ENCODE assay signal across 12 cellular contexts in the genomic region with DNA sequence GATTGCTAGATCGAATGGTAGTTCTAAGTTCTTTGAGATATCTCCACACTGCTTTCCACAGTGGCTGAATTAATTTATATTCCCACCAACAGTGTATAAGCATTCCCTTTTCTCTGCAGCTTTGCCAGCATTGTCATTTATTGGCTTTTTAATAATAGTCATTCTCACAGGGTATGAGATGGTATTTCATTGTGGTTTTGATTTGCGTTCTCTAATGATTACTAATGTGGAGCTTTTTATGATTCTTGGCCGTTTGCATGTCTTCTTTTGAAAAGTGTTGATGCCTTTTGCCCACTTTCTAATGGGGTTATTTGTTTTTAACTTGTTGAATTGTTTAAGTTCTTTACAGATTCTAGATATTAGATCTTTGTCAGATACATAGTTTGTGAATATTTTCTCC. TPM values are rescaled to one million over a fixed set of nuclear protein-coding genes. Genes with fewer than 3 reads are reported as not detected.
DNase-seq lines count a peak whose midpoint lies in the region; ATAC-seq and TF ChIP-seq lines count a peak whose summit lies in the region.
"Had no signal": no experiment of that assay in that cellular context is flagged by ENCODE, and none has a peak within 500 bp of the region (broad histone marks: within the 10 kb centered on the region; RNA-seq: fewer than 3 reads in every experiment).

No MANE protein-coding gene starts in this region.

- no peaks in the 10 kb centered on the region for H3K27me3 Mint-ChIP-seq in effector memory CD8-positive, alpha-beta T cell
- no peaks in the 10 kb centered on the region for H3K27me3 Mint-ChIP-seq in activated CD8-positive, alpha-beta T cell treated with anti-CD3 and anti-CD28 coated beads, Interleukin-2, amount 10 ng/mL, durations not matched to agents 7 days and 5 days (ENCODE audit: low read depth)

- H3K4me1 Mint-ChIP-seq in effector memory CD8-positive, alpha-beta T cell (ENCODE audit: low read depth in 2 of 2), result peaks cover 5 to 13% of the 10 kb centered on the region in 2 donors
- no peaks in the 10 kb centered on the region for H3K4me1 Mint-ChIP-seq in activated CD8-positive, alpha-beta T cell treated with anti-CD3 and anti-CD28 coated beads, Interleukin-2, amount 10 ng/mL, durations not matched to agents 7 days and 5 days (ENCODE audit: low read depth)

- POLR2A ChIA-PET in activated CD8-positive, alpha-beta T cell treated with anti-CD3 and anti-CD28 coated beads, Interleukin-2, amount 10 ng/mL, durations not matched to agents 7 days and 5 days (lab: Charles Lee), result no interaction called here

- TF ChIP-seq POLR2A in right lobe of liver (IDR thresholded peaks at IDR 0.05), result no peak

- peaks cover 26% of the 10 kb centered on the region for H3K36me3 Mint-ChIP-seq in effector memory CD8-positive, alpha-beta T cell (ENCODE audit: insufficient read depth)
- peaks cover 24% of the 10 kb centered on the region for H3K36me3 Mint-ChIP-seq in activated CD8-positive, alpha-beta T cell treated with anti-CD3 and anti-CD28 coated beads, Interleukin-2, amount 10 ng/mL, durations not matched to agents 7 days and 5 days (ENCODE audit: low read depth)

- no peak for TF ChIP-seq CTCF in osteoblast (IDR thresholded peaks at IDR 0.05; ENCODE audit: extremely low read depth, low read depth, low read length)
- no peak for TF ChIP-seq CTCF in right lobe of liver (IDR thresholded peaks at IDR 0.05)

- H4K20me1 ChIP-seq in osteoblast (ENCODE audit: insufficient read depth, low read length), result peaks cover 17% of the 10 kb centered on the region

- H3K4me3 Mint-ChIP-seq in effector memory CD8-positive, alpha-beta T cell, result no peak overlapping the region
- no peak overlapping the region for H3K4me3 Mint-ChIP-seq in activated CD8-positive, alpha-beta T cell treated with anti-CD3 and anti-CD28 coated beads, Interleukin-2, amount 10 ng/mL, durations not matched to agents 7 days and 5 days

- peaks cover 46% of the 10 kb centered on the region for H3K79me2 ChIP-seq in osteoblast (ENCODE audit: insufficient read depth, low read length)

- H3K4me1 ChIP-seq in osteoblast (ENCODE audit: insufficient read depth, low read length) (peaks cover 5% of the 10 kb centered on the region), right lobe of liver (no peaks in the 10 kb centered on the region)
- H3K4me1 ChIP-seq: Peyer's patch had no signal

- H3K27ac ChIP-seq in osteoblast (ENCODE audit: low read depth, low read length) (peak overlapping the region; percentile 24), right lobe of liver (no peak overlapping the region)
- H3K27ac ChIP-seq: A549, C4-2B, Peyer's patch had no signal

- H3K27me3 ChIP-seq in osteoblast (ENCODE audit: insufficient read depth, low read length) (no peaks in the 10 kb centered on the region), right lobe of liver (no peaks in the 10 kb centered on the region)
- H3K27me3 ChIP-seq: Peyer's patch had no signal

- no peak overlapping the region for H3K4me2 ChIP-seq in osteoblast (ENCODE audit: insufficient read depth, low read length)

- DNase-seq in EH (ENCODE audit: low read depth) (peak; percentile 81), M059J (ENCODE audit: low read depth) (peak; percentile 72), osteoblast (ENCODE audit: insufficient read length, low spot score, missing footprints) (no peak), right lobe of liver (no peak), iPS-NIHi11 (ENCODE audit: low spot score) (no peak)
- DNase-seq in effector memory CD8-positive, alpha-beta T cell, result no peak
- no peak for DNase-seq in activated CD8-positive, alpha-beta T cell treated with anti-CD3 and anti-CD28 coated beads, Interleukin-2, amount 10 ng/mL, durations not matched to agents 7 days and 5 days

- no peaks in the 10 kb centered on the region for H3K9me3 Mint-ChIP-seq in effector memory CD8-positive, alpha-beta T cell
- no peaks in the 10 kb centered on the region for H3K9me3 Mint-ChIP-seq in activated CD8-positive, alpha-beta T cell treated with anti-CD3 and anti-CD28 coated beads, Interleukin-2, amount 10 ng/mL, durations not matched to agents 7 days and 5 days (ENCODE audit: insufficient read depth)

- no peaks in the 10 kb centered on the region for H3K9me3 ChIP-seq in osteoblast (ENCODE audit: low read depth, low read length)
- H3K9me3 ChIP-seq in right lobe of liver, result no peaks in the 10 kb centered on the region
- H3K9me3 ChIP-seq: A549, Peyer's patch had no signal

- H3K36me3 ChIP-seq in osteoblast (ENCODE audit: insufficient read depth, low read length), result peaks cover 6% of the 10 kb centered on the region
- peaks cover 0 to 3% (median 0%) of the 10 kb centered on the region in 4 donors for H3K36me3 ChIP-seq in right lobe of liver

- CTCF ChIA-PET in activated CD8-positive, alpha-beta T cell treated with anti-CD3 and anti-CD28 coated beads, Interleukin-2, amount 10 ng/mL, durations not matched to agents 7 days and 5 days (lab: Charles Lee), result interaction anchor here (0.7 to 1.9 kb wide), 9 partner anchors 16 to 216 kb away, joined by 3 to 9 read pairs (median 3); partner anchors contain the start of gene PPM1D

- H3K4me3 ChIP-seq in osteoblast (ENCODE audit: insufficient read depth, low read length), result no peak overlapping the region
- H3K4me3 ChIP-seq in right lobe of liver, result no peak overlapping the region
- H3K4me3 ChIP-seq: A549, K562, Peyer's patch had no signal

- H3K27ac Mint-ChIP-seq in effector memory CD8-positive, alpha-beta T cell, result peak overlapping the region; percentile 32 to 45
- no peak overlapping the region for H3K27ac Mint-ChIP-seq in activated CD8-positive, alpha-beta T cell treated with anti-CD3 and anti-CD28 coated beads, Interleukin-2, amount 10 ng/mL, durations not matched to agents 7 days and 5 days

- no peak overlapping the region for H2AFZ ChIP-seq in osteoblast (ENCODE audit: low read length)

- WGBS in right lobe of liver (ENCODE audit: insufficient coverage, low coverage, low lambda C conversion rate, missing lambda C conversion rate), result 90% methylated on average over 3 of the region's 3 CpGs

- intact Hi-C loops in right lobe of liver (cut with DNase I), result no loop called here

- no peak for ATAC-seq in effector memory CD8-positive, alpha-beta T cell (replicated peaks)
- no peak for ATAC-seq in right lobe of liver
- no peak for ATAC-seq in activated CD8-positive, alpha-beta T cell treated with anti-CD3 and anti-CD28 coated beads, Interleukin-2, amount 10 ng/mL, durations not matched to agents 7 days and 5 days
- no peak for ATAC-seq in HG02884 (IDR thresholded peaks at IDR 0.05; ENCODE audit: unreplicated experiment)

RNA-seq across cellular contexts. Expression of gene BCAS3, which starts 36.5 kb away (rescaled TPM):
- 5.2 and 9.3 TPM in 2 replicates for total RNA-seq in M059J (2014; rRNA removed; shearing (Covaris generic))
- total RNA-seq in osteoblast (31.5 and 32.7 TPM in 2 replicates), right lobe of liver (10 to 100 TPM in 5 of 6 experiments, 1 to 10 TPM in 1; 9.2 to 22.1 (median 14.2) TPM)
- total RNA-seq in activated CD8-positive, alpha-beta T cell treated with anti-CD3 and anti-CD28 coated beads, Interleukin-2, amount 10 ng/mL, durations not matched to agents 7 days and 5 days, result 10 to 100 TPM; 13.0 to 16.3 TPM

RNA-seq across cellular contexts. Expression of gene PPM1D, which starts 41.1 kb away (rescaled TPM):
- total RNA-seq in M059J (2014; rRNA removed; shearing (Covaris generic)), result 9.0 and 10.6 TPM in 2 replicates
- total RNA-seq in osteoblast (14.7 and 15.6 TPM in 2 replicates), right lobe of liver (1 to 10 TPM; 4.9 to 5.6 (median 5.4) TPM)
- total RNA-seq in activated CD8-positive, alpha-beta T cell treated with anti-CD3 and anti-CD28 coated beads, Interleukin-2, amount 10 ng/mL, durations not matched to agents 7 days and 5 days, result 10 to 100 TPM; 20.4 to 21.2 TPM

Comparison
In these comparisons a context has a peak if more than half of its experiments do, and no peak if none do; other contexts are left out.
1. DNase-seq: peak in EH (single experiment) and M059J (single experiment); none in effector memory CD8-positive, alpha-beta T cell (0 of 3), osteoblast (single experiment), right lobe of liver (0 of 3), activated CD8-positive, alpha-beta T cell treated with anti-CD3 and anti-CD28 coated beads, Interleukin-2, amount 10 ng/mL, durations not matched to agents 7 days and 5 days (single experiment) and iPS-NIHi11 (single experiment).